ENCODE assay signal across 1 cellular context in the genomic region with DNA sequence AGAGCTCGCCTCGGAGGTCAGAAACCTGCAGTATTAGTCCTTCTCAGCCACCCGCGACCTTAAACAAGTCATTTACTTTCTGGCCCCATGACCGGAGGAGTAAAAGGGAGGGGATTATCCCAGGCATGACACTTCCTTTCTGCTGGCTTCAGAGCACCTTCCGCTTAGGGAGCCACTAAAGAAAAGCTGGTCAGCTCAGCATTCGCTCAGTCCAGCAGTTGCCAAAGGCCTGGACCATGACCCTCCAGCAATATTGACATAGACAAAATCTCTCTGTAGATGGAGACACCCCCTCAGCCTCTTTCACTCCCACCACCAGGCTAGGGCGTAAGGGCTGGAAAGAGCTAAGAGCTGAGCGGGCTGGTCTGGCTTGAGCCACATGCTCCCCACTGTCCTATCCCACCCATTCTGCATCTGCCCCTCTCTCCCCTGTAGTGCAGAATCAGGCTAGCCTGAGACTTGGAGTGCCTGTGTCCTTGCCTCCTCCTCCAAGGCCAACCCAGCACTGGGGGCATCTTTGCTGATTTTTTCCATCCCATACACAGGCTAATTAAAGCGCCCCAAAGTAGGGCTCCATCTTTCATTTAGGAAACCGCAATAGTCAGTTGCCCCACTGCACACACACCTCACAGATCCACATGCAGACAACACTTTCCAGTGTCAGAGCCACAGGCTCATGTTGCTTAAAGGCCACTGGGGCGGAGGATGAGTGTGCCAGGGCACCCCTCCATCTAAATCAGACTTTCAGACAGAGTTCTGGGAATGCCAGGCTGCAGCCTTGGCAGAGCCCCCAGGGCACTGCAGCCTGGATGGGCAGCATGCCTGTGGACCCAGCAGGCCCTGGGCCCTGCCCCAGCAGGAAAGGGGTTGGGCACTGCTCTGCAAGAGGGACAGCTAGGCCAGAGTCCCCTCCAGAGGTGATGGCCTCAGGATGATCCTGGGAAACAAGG.
TF ChIP-seq lines count a peak whose summit lies in the region.

No MANE protein-coding gene starts in this region.

TF ChIP-seq in K562, 482 proteins besides CTCF, POLR2A, EP300 and RAD21:
- TF ChIP-seq CBX5 (IDR thresholded peaks at IDR 0.05; ENCODE audit: borderline replicate concordance, low read depth): no peak
